In genomic region chrX:10619311-10620015, GRCh38 we compare ENCODE assay signal across 8 cellular contexts. TPM values are rescaled to one million over a fixed set of nuclear protein-coding genes. Genes with fewer than 3 reads are reported as not detected.
DNase-seq lines count a peak whose midpoint lies in the region; FAIRE-seq and TF ChIP-seq lines count a peak whose summit lies in the region.

No MANE protein-coding gene starts in this region.

- POLR2A ChIA-PET in endothelial cell of umbilical vein (lab: Charles Lee) = no interaction called here

- H3K9me1 ChIP-seq in endothelial cell of umbilical vein (replicated peaks; ENCODE audit: control insufficient read depth, extremely low read depth, insufficient read depth, low read length) = no peaks in the 10 kb centered on the region

- no peaks in the 10 kb centered on the region for H3K27me3 ChIP-seq in endothelial cell of umbilical vein (ENCODE audit: control insufficient read depth in 2 of 2, insufficient read depth in 2 of 2, low read length in 2 of 2)
- H3K27me3 ChIP-seq in neuron (ENCODE audit: insufficient read depth, low read length) = no peaks in the 10 kb centered on the region

- peak overlapping the region; percentile 86 for H3K4me2 ChIP-seq in endothelial cell of umbilical vein (ENCODE audit: insufficient read depth, low read length)

- H3K27ac ChIP-seq in endothelial cell of umbilical vein (ENCODE audit: insufficient read depth, low read depth, low read length) = peak overlapping the region; percentile 71

- H2AFZ ChIP-seq in endothelial cell of umbilical vein (ENCODE audit: low read depth, low read length) = peak overlapping the region; percentile 81
- no peak overlapping the region for H2AFZ ChIP-seq in neuron (ENCODE audit: low read depth, low read length)

- H3K4me1 ChIP-seq in endothelial cell of umbilical vein (ENCODE audit: control insufficient read depth, extremely low read depth, insufficient read depth, low read length) (peaks cover 20% of the 10 kb centered on the region), neuron (ENCODE audit: insufficient read depth, low read length) (peaks cover 35% of the 10 kb centered on the region)

- H3K9me3 ChIP-seq in endothelial cell of umbilical vein (replicated peaks; ENCODE audit: control insufficient read depth, insufficient read depth, low read length) = no peaks in the 10 kb centered on the region
- H3K9me3 ChIP-seq in neuron (ENCODE audit: low read length) = no peaks in the 10 kb centered on the region

- intact Hi-C loops in endothelial cell of umbilical vein (cut with micrococcal nuclease) = loop anchor here (1.0 to 10.0 kb wide), 9 partner anchors 14 to 635 kb away; partner anchors contain the start of gene HCCS

- TF ChIP-seq CTCF in endothelial cell of umbilical vein (IDR thresholded peaks at IDR 0.05; ENCODE audit: extremely low read depth in 1 of 2, insufficient read depth in 1 of 2, low read depth in 1 of 2, low read length in 2 of 2) = no peak

- dilution Hi-C loops in endothelial cell of umbilical vein (cut with MboI; ENCODE audit: extremely low pct_ligation_motif_present, low sequenced_read_pairs) = no loop called here

- H3K4me3 ChIP-seq in endothelial cell of umbilical vein (replicated peaks in 1 of 3; ENCODE audit: insufficient read depth in 1 of 3, low read depth in 1 of 3, low read length in 3 of 3) = peak overlapping the region; percentile 43 to 94 (median 85)
- peak overlapping the region; percentile 75 for H3K4me3 ChIP-seq in neuron (ENCODE audit: low read length)

- peak; percentile 50 for DNase-seq in G401 (ENCODE audit: low spot score)
- DNase-seq in NCI-H526 treated with DMSO at 0.1 percent for 48 hours (lab: John Stamatoyannopoulos, UW) = peak; percentile 82
- DNase-seq in endothelial cell of umbilical vein (ENCODE audit: low read depth, low spot score) = peak; percentile 65
- no peak for DNase-seq in AG08395 (ENCODE audit: low spot score)
- no peak for DNase-seq in GM12891 (ENCODE audit: insufficient read length, low spot score)
- DNase-seq in NCI-H1417 (lab: John Stamatoyannopoulos, UW) = no peak
- DNase-seq in 8988T = no peak

- TF ChIP-seq POLR2A in endothelial cell of umbilical vein (IDR thresholded peaks at IDR 0.05; ENCODE audit: low read depth, low read length) (no peak), GM12891 (IDR thresholded peaks at IDR 0.05; ENCODE audit: low read depth, low read length) (no peak)

- CTCF ChIA-PET in endothelial cell of umbilical vein (lab: Charles Lee) = interaction anchor here (1.3 to 4.1 kb wide), 8 partner anchors 10 to 481 kb away, joined by 3 to 18 read pairs (median 6); no protein-coding TSS in a partner anchor

- peaks cover 10% of the 10 kb centered on the region for H3K79me2 ChIP-seq in endothelial cell of umbilical vein (ENCODE audit: control insufficient read depth, insufficient read depth, low read length)

- BruUV-seq in endothelial cell of umbilical vein (replicated peaks; lab: Mats Ljungman, UMichigan) = TSS peak; percentile 11

- no peaks in the 10 kb centered on the region for H4K20me1 ChIP-seq in endothelial cell of umbilical vein (replicated peaks; ENCODE audit: control insufficient read depth, extremely low read depth, insufficient read depth, low read length)

- in situ Hi-C loops in G401 (cut with HindIII; ENCODE audit: low sequenced_read_pairs) = no loop called here

- H3K36me3 ChIP-seq in endothelial cell of umbilical vein (ENCODE audit: control insufficient read depth in 2 of 2, extremely low read depth in 1 of 2, insufficient read depth in 2 of 2, low read length in 2 of 2) (no peaks in the 10 kb centered on the region), neuron (ENCODE audit: insufficient read depth, low read length) (no peaks in the 10 kb centered on the region)

- peak; percentile 50 for FAIRE-seq in endothelial cell of umbilical vein (lab: Jason Lieb, UNC)
- FAIRE-seq in GM12891 (lab: Jason Lieb, UNC) = no peak

- H3K9ac ChIP-seq in endothelial cell of umbilical vein (replicated peaks; ENCODE audit: extremely low read depth, insufficient read depth, low read length) = peak overlapping the region; percentile 89

TF ChIP-seq in endothelial cell of umbilical vein, 7 proteins besides CTCF, POLR2A, EP300 and RAD21:
- no peak for TF ChIP-seq POLR2AphosphoS5 (IDR thresholded peaks at IDR 0.05; ENCODE audit: insufficient read depth, low read depth, low read length)
- TF ChIP-seq GATA2 (IDR thresholded peaks at IDR 0.05; ENCODE audit: insufficient read depth, insufficient read length, low read depth, low read length) = no peak
- TF ChIP-seq EZH2 (IDR thresholded peaks at IDR 0.05; ENCODE audit: borderline replicate concordance, low read depth, low read length, severe bottlenecking) = no peak
- no peak for TF ChIP-seq MYC (IDR thresholded peaks at IDR 0.05; ENCODE audit: low read depth, low read length)
- no peak for TF ChIP-seq MAX (IDR thresholded peaks at IDR 0.05; ENCODE audit: insufficient read depth, insufficient read length)
- TF ChIP-seq FOS (IDR thresholded peaks at IDR 0.05; ENCODE audit: borderline replicate concordance, insufficient read depth, low read length) = no peak
- TF ChIP-seq JUN (IDR thresholded peaks at IDR 0.05; ENCODE audit: borderline replicate concordance, insufficient read depth, insufficient read length, low read depth) = no peak

TF ChIP-seq in GM12891, 5 proteins besides CTCF, POLR2A, EP300 and RAD21:
- TF ChIP-seq SPI1 (IDR thresholded peaks at IDR 0.05; ENCODE audit: low read depth, low read length) (no peak), TAF1 (IDR thresholded peaks at IDR 0.05; ENCODE audit: low read depth, low read length) (no peak), PAX5 (IDR thresholded peaks at IDR 0.05; ENCODE audit: insufficient read depth, low read length, severe bottlenecking) (no peak), POU2F2 (IDR thresholded peaks at IDR 0.05; ENCODE audit: low read depth, low read length) (no peak), POLR2AphosphoS5 (IDR thresholded peaks at IDR 0.05; ENCODE audit: low read depth, low read length) (no peak)

RNA-seq across cellular contexts. Expression of gene MID1, which starts 0.9 kb away (rescaled TPM):
- 0.06 and 0.07 TPM in 2 replicates for total RNA-seq in G401 (2014; rRNA removed; shearing (Covaris generic))
- total RNA-seq in endothelial cell of umbilical vein = 24.5 and 29.8 TPM in 2 replicates
- 18.1 and 21.3 TPM in 2 replicates for polyA plus RNA-seq in endothelial cell of umbilical vein
- 11.7 and 15.2 TPM in 2 replicates for polyA plus RNA-seq in endothelial cell of umbilical vein (2011; cell fraction: cytosol; rRNA removed)
- polyA plus RNA-seq in endothelial cell of umbilical vein (2011; cell fraction: nucleus; rRNA removed) = 76.8 and 83.8 TPM in 2 replicates
- polyA plus RNA-seq in endothelial cell of umbilical vein (2012) = 20.4 and 23.7 TPM in 2 replicates
- 59.9 and 81.1 TPM in 2 replicates for polyA minus RNA-seq in endothelial cell of umbilical vein
- 13.6 TPM for polyA minus RNA-seq in endothelial cell of umbilical vein (2011; cell fraction: cytosol; rRNA and poly(A)+ RNA removed)
- polyA minus RNA-seq in endothelial cell of umbilical vein (2011; cell fraction: nucleus; rRNA and poly(A)+ RNA removed) = 101 and 113 TPM in 2 replicates
- polyA plus RNA-seq in GM12891 (2012; ENCODE audit: low read depth, missing spikeins) = 0.18 TPM

Comparison
In these comparisons a context has a peak if more than half of its experiments do, and no peak if none do; other contexts are left out.
1. DNase-seq: peak in G401 (single experiment), NCI-H526 treated with DMSO at 0.1 percent for 48 hours (single experiment) and endothelial cell of umbilical vein (single experiment); none in AG08395 (single experiment), GM12891 (single experiment), NCI-H1417 (0 of 3) and 8988T (single experiment).
2. RNA of gene MID1, which starts 0.9 kb away (total RNA-seq): 24.5 to 29.8 TPM in endothelial cell of umbilical vein; 0.06 to 0.07 TPM in G401; every median in the first group is over 10 times any median in the second.